31 cellular contexts compared by ENCODE assay signal in genomic region chr16:50565428-50565827, GRCh38. TPM values are rescaled to one million over a fixed set of nuclear protein-coding genes. Genes with fewer than 3 reads are reported as not detected.
"Had no signal": no experiment of that assay in that cellular context is flagged by ENCODE, and none has a peak within 500 bp of the region (broad histone marks: within the 10 kb centered on the region; RNA-seq: fewer than 3 reads in every experiment).

No MANE protein-coding gene starts in this region.

- H3K27ac Mint-ChIP-seq: dendritic cell treated with granulocyte-macrophage colony-stimulating factor and Interleukin-4, amounts not matched to agents 40 ng/mL and 50 ng/mL, for 4 days; effector memory CD8-positive, alpha-beta T cell; endodermal cell had no signal

- FAIRE-seq: colon, endometrium, endothelial cell of umbilical vein, frontal cortex had no signal

- H3K27me3 ChIP-seq: colonic mucosa, dorsolateral prefrontal cortex, esophagus muscularis mucosa, esophagus squamous epithelium, foreskin keratinocyte, gastrocnemius medialis, gastroesophageal sphincter, heart right ventricle had no signal

- H3K9me3 ChIP-seq: colonic mucosa, esophagus squamous epithelium, gastrocnemius medialis, gastroesophageal sphincter had no signal

- H3K4me3 Mint-ChIP-seq: dendritic cell treated with granulocyte-macrophage colony-stimulating factor and Interleukin-4, amounts not matched to agents 40 ng/mL and 50 ng/mL, for 4 days; effector memory CD8-positive, alpha-beta T cell; endodermal cell had no signal

- H3K4me1 ChIP-seq: colonic mucosa, foreskin keratinocyte, gastrocnemius medialis had no signal

- ATAC-seq: effector memory CD8-positive, alpha-beta T cell; esophagus mucosa; foreskin keratinocyte; gastrocnemius medialis; gastroesophageal sphincter; heart right ventricle had no signal

- H3K9me3 Mint-ChIP-seq: endodermal cell had no signal

- DNase-seq: colonic mucosa; cortex of kidney; dermis blood vessel endothelial cell; dorsolateral prefrontal cortex; effector CD4-positive, alpha-beta T cell; effector CD8-positive, alpha-beta T cell; effector memory CD4-positive, alpha-beta T cell; effector memory CD8-positive, alpha-beta T cell; endodermal cell; erythroblast; esophagus squamous epithelium; foreskin fibroblast; foreskin keratinocyte; foreskin melanocyte; gastrocnemius medialis; glutamatergic neuron; head of caudate nucleus; heart left ventricle; heart right ventricle had no signal

- H3K36me3 ChIP-seq: colonic mucosa, esophagus squamous epithelium, gastrocnemius medialis, heart left ventricle, heart right ventricle had no signal

- H3K27ac ChIP-seq: colonic mucosa, coronary artery, dorsolateral prefrontal cortex, epithelial cell of prostate, esophagus muscularis mucosa, esophagus squamous epithelium, foreskin keratinocyte, gastrocnemius medialis, gastroesophageal sphincter, heart left ventricle, heart right ventricle had no signal

- H3K4me3 ChIP-seq: colonic mucosa, coronary artery, dorsolateral prefrontal cortex, esophagus muscularis mucosa, esophagus squamous epithelium, gastrocnemius medialis, gastroesophageal sphincter, heart left ventricle, heart right ventricle had no signal

- H3K27me3 Mint-ChIP-seq: effector memory CD8-positive, alpha-beta T cell had no signal

RNA-seq across cellular contexts. Expression of gene NKD1, which starts 17.2 kb away (rescaled TPM):
- total RNA-seq: dermis blood vessel endothelial cell, endothelial cell of umbilical vein, epithelial cell of proximal tubule, fibroblast of villous mesenchyme had no signal
- polyA plus RNA-seq: endothelial cell of umbilical vein had no signal
